ENCODE assay signal across 25 cellular contexts in genomic region chr6:151320140-151320539, GRCh38.
"Had no signal": no experiment of that assay in that cellular context is flagged by ENCODE, and none has a peak within 500 bp of the region (broad histone marks: within the 10 kb centered on the region; RNA-seq: fewer than 3 reads in every experiment).

No MANE protein-coding gene starts in this region.

- FAIRE-seq: endometrium, frontal cortex, kidney had no signal

- H3K36me3 Mint-ChIP-seq: stimulated activated effector memory CD8-positive, alpha-beta T cell treated with anti-CD3 and anti-CD28 coated beads, Interleukin-12 subunit alpha, Interleukin-12 subunit beta, amount 100 ng/mL, for 72 hours had no signal

- H2AFZ ChIP-seq: hepatocyte had no signal

- DNase-seq: cortex of kidney; effector memory CD8-positive, alpha-beta T cell; heart left ventricle; kidney; left cardiac atrium; left lung; mesenchymal stem cell; midbrain; naive thymus-derived CD4-positive, alpha-beta T cell; nephron progenitor cell; nucleus accumbens; sigmoid colon; stimulated activated CD4-positive, alpha-beta T cell treated with anti-CD3 and anti-CD28 coated beads, Interleukin-2, amount 100 ng/mL, for 24 hours; stimulated activated CD4-positive, alpha-beta T cell treated with anti-CD3 and anti-CD28 coated beads, Interleukin-4, amount 100 ng/mL, for 24 hours; stimulated activated naive CD4-positive, alpha-beta T cell treated with Interleukin-2 at 50 U/mL for 16 hours; stomach; thyroid gland; trophoblast cell had no signal

- ATAC-seq: effector memory CD8-positive, alpha-beta T cell; heart left ventricle; left cardiac atrium; left lung; naive thymus-derived CD4-positive, alpha-beta T cell; stimulated activated effector memory CD8-positive, alpha-beta T cell treated with anti-CD3 and anti-CD28 coated beads, Interleukin-12 subunit alpha, Interleukin-12 subunit beta, amount 100 ng/mL, for 72 hours had no signal

- H3K27ac ChIP-seq: hepatocyte, left lung, prostate gland, right atrium auricular region, thyroid gland, vagina had no signal

- H3K4me3 ChIP-seq: heart left ventricle, hepatocyte, left lung, prostate gland, right atrium auricular region, sigmoid colon, stomach, thyroid gland, vagina had no signal

- H3K27ac Mint-ChIP-seq: effector memory CD8-positive, alpha-beta T cell; naive thymus-derived CD4-positive, alpha-beta T cell; stimulated activated effector memory CD8-positive, alpha-beta T cell treated with anti-CD3 and anti-CD28 coated beads, Interleukin-12 subunit alpha, Interleukin-12 subunit beta, amount 100 ng/mL, for 72 hours had no signal

- H3K9me3 ChIP-seq: prostate gland, right atrium auricular region, sigmoid colon, stomach, thyroid gland, vagina had no signal

- H3K4me3 Mint-ChIP-seq: effector memory CD8-positive, alpha-beta T cell; naive thymus-derived CD4-positive, alpha-beta T cell; nephron progenitor cell; stimulated activated effector memory CD8-positive, alpha-beta T cell treated with anti-CD3 and anti-CD28 coated beads, Interleukin-12 subunit alpha, Interleukin-12 subunit beta, amount 100 ng/mL, for 72 hours had no signal

- H3K9me3 Mint-ChIP-seq: effector memory CD8-positive, alpha-beta T cell had no signal

- H3K36me3 ChIP-seq: heart left ventricle, left lung, prostate gland, right atrium auricular region, sigmoid colon, stomach, thyroid gland, vagina had no signal

- H3K4me2 ChIP-seq: hepatocyte had no signal

- H3K27me3 ChIP-seq: hepatocyte, right atrium auricular region, sigmoid colon, thyroid gland, vagina had no signal
